ENCODE assay signal across 14 cellular contexts in the genomic region with DNA sequence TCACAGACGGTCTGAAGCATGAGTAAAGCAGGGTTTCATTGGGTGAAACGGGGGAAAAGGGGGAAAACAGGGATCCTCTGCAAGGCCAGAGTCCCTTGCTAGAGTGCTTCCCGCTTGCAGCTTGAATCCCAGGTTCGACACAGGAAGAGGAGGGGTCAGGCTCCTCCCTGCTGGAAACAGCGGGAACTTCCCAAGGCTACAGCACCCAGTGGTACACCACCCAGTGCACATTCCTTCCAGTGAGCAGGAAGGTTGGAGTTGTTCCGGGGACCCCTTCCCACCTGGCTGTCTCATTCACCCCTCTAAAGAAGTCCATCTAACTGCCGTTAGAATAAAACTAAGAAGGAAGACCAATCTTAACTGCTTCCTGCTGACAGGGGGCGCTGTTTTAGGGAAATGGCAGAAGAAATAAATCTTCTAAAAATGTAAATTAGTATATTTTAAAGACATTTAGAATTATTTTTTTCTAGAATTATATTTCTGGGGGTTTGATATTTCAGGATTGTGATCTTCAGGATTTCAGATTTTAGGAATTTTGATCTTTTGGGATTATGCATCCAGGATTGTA.
A peak's percentile ranks its signal among the peaks of the same experiment; 100 is the strongest.
DNase-seq lines count a peak whose midpoint lies in the region; ATAC-seq and TF ChIP-seq lines count a peak whose summit lies in the region.
"Had no signal": no experiment of that assay in that cellular context is flagged by ENCODE, and none has a peak within 500 bp of the region (broad histone marks: within the 10 kb centered on the region; RNA-seq: fewer than 3 reads in every experiment).

No MANE protein-coding gene starts in this region.

- TF ChIP-seq CTCF in AG09309 (IDR thresholded peaks at IDR 0.05; ENCODE audit: control insufficient read depth, insufficient read depth, low read depth, low read length, missing control alignments) = peak; percentile 31
- peak; percentile 13 for TF ChIP-seq CTCF in GM12873 (IDR thresholded peaks at IDR 0.05; ENCODE audit: insufficient read depth, low read depth, low read length, missing control alignments)
- 0 out of 2 replicates have a peak, but pooled peaks have one; percentile 8 for TF ChIP-seq CTCF in VCaP (conservative IDR thresholded peaks at IDR 0.05)
- peak; percentile 5 for TF ChIP-seq CTCF in hepatocyte (IDR thresholded peaks at IDR 0.05; ENCODE audit: poor library complexity)
- no peak for TF ChIP-seq CTCF in ovary (IDR thresholded peaks at IDR 0.05)
- no peak for TF ChIP-seq CTCF in gastrocnemius medialis (IDR thresholded peaks at IDR 0.05 in 4 of 5, conservative IDR thresholded peaks at IDR 0.05 in 1 of 5)

- ATAC-seq in GM21529 (IDR thresholded peaks at IDR 0.05; ENCODE audit: unreplicated experiment) (no peak), gastrocnemius medialis (no peak)
- ATAC-seq: pancreas; stimulated activated effector memory CD8-positive, alpha-beta T cell treated with anti-CD3 and anti-CD28 coated beads, Interleukin-12 subunit alpha, Interleukin-12 subunit beta, amount 100 ng/mL, for 72 hours had no signal

- TF ChIP-seq POLR2A in ovary (IDR thresholded peaks at IDR 0.05) = no peak
- no peak for TF ChIP-seq POLR2A in gastrocnemius medialis (IDR thresholded peaks at IDR 0.05)

- H3K27me3 Mint-ChIP-seq in activated T-helper 1 cell treated with anti-CD3 and anti-CD28 coated beads, Interleukin-12 subunit alpha, Interleukin-12 subunit beta, Interleukin-2, Interleukin-4 antibody, amounts not matched to agents 30 ng/mL and 10 ng/mL and 1 ng/mL, durations not matched to agents 14 hours and 24 hours and 36 hours (ENCODE audit: insufficient read depth) = peaks cover 7% of the 10 kb centered on the region

- H3K79me2 ChIP-seq in hepatocyte = no peaks in the 10 kb centered on the region

- H3K36me3 ChIP-seq in hepatocyte (replicated peaks; ENCODE audit: insufficient read depth, low read depth) (no peaks in the 10 kb centered on the region), ovary (no peaks in the 10 kb centered on the region), gastrocnemius medialis (no peaks in the 10 kb centered on the region)
- H3K36me3 ChIP-seq: pancreas had no signal

- H3K27me3 ChIP-seq in hepatocyte = no peaks in the 10 kb centered on the region
- H3K27me3 ChIP-seq in ovary = no peaks in the 10 kb centered on the region
- H3K27me3 ChIP-seq in gastrocnemius medialis = no peaks in the 10 kb centered on the region
- H3K27me3 ChIP-seq: pancreas had no signal

- H3K4me3 Mint-ChIP-seq in activated T-helper 1 cell treated with anti-CD3 and anti-CD28 coated beads, Interleukin-12 subunit alpha, Interleukin-12 subunit beta, Interleukin-2, Interleukin-4 antibody, amounts not matched to agents 30 ng/mL and 10 ng/mL and 1 ng/mL, durations not matched to agents 14 hours and 24 hours and 36 hours = no peak overlapping the region
- H3K4me3 Mint-ChIP-seq: activated CD4-positive, alpha-beta T cell treated with anti-CD3 and anti-CD28 coated beads, Interleukin-2, amount 10 ng/mL, durations not matched to agents 24 days and 14 days; CD4-positive, CD25-positive, alpha-beta regulatory T cell; stimulated activated effector memory CD8-positive, alpha-beta T cell treated with anti-CD3 and anti-CD28 coated beads, Interleukin-12 subunit alpha, Interleukin-12 subunit beta, amount 100 ng/mL, for 72 hours had no signal

- H3K9me3 ChIP-seq in hepatocyte (ENCODE audit: low read depth) (no peaks in the 10 kb centered on the region), ovary (no peaks in the 10 kb centered on the region), gastrocnemius medialis (no peaks in the 10 kb centered on the region)
- H3K9me3 ChIP-seq: pancreas had no signal

- in situ Hi-C loops in gastrocnemius medialis (cut with MboI; ENCODE audit: low sequenced_read_pairs in 4 of 4) = loop anchor here in 1 of 4 donors (25.0 kb wide), 1 partner anchor 1418 kb away; no protein-coding TSS in a partner anchor

- H3K4me2 ChIP-seq in hepatocyte = no peak overlapping the region

- WGBS in hepatocyte (ENCODE audit: low lambda C conversion rate, missing lambda C conversion rate) = 93% methylated on average over 8 of the region's 8 CpGs
- 93 to 94% (median 94%) methylated on average over 8 of the region's 8 CpGs for WGBS in ovary, 3 donors

- no peak for TF ChIP-seq EP300 in ovary (IDR thresholded peaks at IDR 0.05)

- peaks cover 4% of the 10 kb centered on the region for H3K4me1 ChIP-seq in hepatocyte (ENCODE audit: insufficient read depth)
- H3K4me1 ChIP-seq in ovary (ENCODE audit: insufficient read depth) = no peaks in the 10 kb centered on the region
- no peaks in the 10 kb centered on the region for H3K4me1 ChIP-seq in gastrocnemius medialis
- H3K4me1 ChIP-seq: pancreas had no signal

- H3K27ac ChIP-seq in VCaP (no peak overlapping the region), hepatocyte (no peak overlapping the region), ovary (no peak overlapping the region), gastrocnemius medialis (no peak overlapping the region)
- H3K27ac ChIP-seq: pancreas had no signal

- no peaks in the 10 kb centered on the region for H3K9me3 Mint-ChIP-seq in activated T-helper 1 cell treated with anti-CD3 and anti-CD28 coated beads, Interleukin-12 subunit alpha, Interleukin-12 subunit beta, Interleukin-2, Interleukin-4 antibody, amounts not matched to agents 30 ng/mL and 10 ng/mL and 1 ng/mL, durations not matched to agents 14 hours and 24 hours and 36 hours
- H3K9me3 Mint-ChIP-seq: activated CD4-positive, alpha-beta T cell treated with anti-CD3 and anti-CD28 coated beads, Interleukin-2, amount 10 ng/mL, durations not matched to agents 24 days and 14 days; stimulated activated effector memory CD8-positive, alpha-beta T cell treated with anti-CD3 and anti-CD28 coated beads, Interleukin-12 subunit alpha, Interleukin-12 subunit beta, amount 100 ng/mL, for 72 hours had no signal

- no peak overlapping the region for H2AFZ ChIP-seq in hepatocyte

- H3K4me1 Mint-ChIP-seq in activated T-helper 1 cell treated with anti-CD3 and anti-CD28 coated beads, Interleukin-12 subunit alpha, Interleukin-12 subunit beta, Interleukin-2, Interleukin-4 antibody, amounts not matched to agents 30 ng/mL and 10 ng/mL and 1 ng/mL, durations not matched to agents 14 hours and 24 hours and 36 hours (ENCODE audit: low read depth) = peaks cover 7% of the 10 kb centered on the region
- H3K4me1 Mint-ChIP-seq: stimulated activated effector memory CD8-positive, alpha-beta T cell treated with anti-CD3 and anti-CD28 coated beads, Interleukin-12 subunit alpha, Interleukin-12 subunit beta, amount 100 ng/mL, for 72 hours had no signal

- intact Hi-C loops in ovary (cut with DNase I) (no loop called here), gastrocnemius medialis (cut with DNase I; ENCODE audit: low total_unique reads) (no loop called here)
- intact Hi-C loops in activated T-helper 1 cell treated with anti-CD3 and anti-CD28 coated beads, Interleukin-12 subunit alpha, Interleukin-12 subunit beta, Interleukin-2, Interleukin-4 antibody, amounts not matched to agents 30 ng/mL and 10 ng/mL and 1 ng/mL, durations not matched to agents 14 hours and 24 hours and 36 hours (cut with micrococcal nuclease) = no loop called here

- H3K27ac Mint-ChIP-seq in activated T-helper 1 cell treated with anti-CD3 and anti-CD28 coated beads, Interleukin-12 subunit alpha, Interleukin-12 subunit beta, Interleukin-2, Interleukin-4 antibody, amounts not matched to agents 30 ng/mL and 10 ng/mL and 1 ng/mL, durations not matched to agents 14 hours and 24 hours and 36 hours = no peak overlapping the region
- H3K27ac Mint-ChIP-seq: activated CD4-positive, alpha-beta T cell treated with anti-CD3 and anti-CD28 coated beads, Interleukin-2, amount 10 ng/mL, durations not matched to agents 24 days and 14 days; CD4-positive, CD25-positive, alpha-beta regulatory T cell; stimulated activated effector memory CD8-positive, alpha-beta T cell treated with anti-CD3 and anti-CD28 coated beads, Interleukin-12 subunit alpha, Interleukin-12 subunit beta, amount 100 ng/mL, for 72 hours had no signal

- H3K4me3 ChIP-seq in AG09309 (ENCODE audit: control insufficient read depth, low read depth, low read length) (no peak overlapping the region), hepatocyte (no peak overlapping the region), ovary (no peak overlapping the region), gastrocnemius medialis (no peak overlapping the region)
- H3K4me3 ChIP-seq: pancreas had no signal

- no peak for DNase-seq in AG09309 (ENCODE audit: low read depth)
- DNase-seq in hepatocyte (ENCODE audit: low spot score) = no peak
- no peak for DNase-seq in ovary
- DNase-seq in gastrocnemius medialis = no peak
- no peak for DNase-seq in activated T-helper 1 cell treated with anti-CD3 and anti-CD28 coated beads, Interleukin-12 subunit alpha, Interleukin-12 subunit beta, Interleukin-2, Interleukin-4 antibody, amounts not matched to agents 30 ng/mL and 10 ng/mL and 1 ng/mL, durations not matched to agents 14 hours and 24 hours and 36 hours (ENCODE audit: low spot score)
- DNase-seq: activated CD4-positive, alpha-beta T cell treated with anti-CD3 and anti-CD28 coated beads, Interleukin-2, amount 10 ng/mL, durations not matched to agents 24 days and 14 days; activated gamma-delta T cell; caudate nucleus; pancreas had no signal

- H3K36me3 Mint-ChIP-seq in activated T-helper 1 cell treated with anti-CD3 and anti-CD28 coated beads, Interleukin-12 subunit alpha, Interleukin-12 subunit beta, Interleukin-2, Interleukin-4 antibody, amounts not matched to agents 30 ng/mL and 10 ng/mL and 1 ng/mL, durations not matched to agents 14 hours and 24 hours and 36 hours (ENCODE audit: low read depth) = no peaks in the 10 kb centered on the region
- H3K36me3 Mint-ChIP-seq: CD4-positive, CD25-positive, alpha-beta regulatory T cell; stimulated activated effector memory CD8-positive, alpha-beta T cell treated with anti-CD3 and anti-CD28 coated beads, Interleukin-12 subunit alpha, Interleukin-12 subunit beta, amount 100 ng/mL, for 72 hours had no signal

- no peaks in the 10 kb centered on the region for H3K9me2 ChIP-seq in hepatocyte (replicated peaks; ENCODE audit: insufficient read depth)

- no peaks in the 10 kb centered on the region for H4K20me1 ChIP-seq in hepatocyte (ENCODE audit: insufficient read depth, poor library complexity, severe bottlenecking)

Comparison
In these comparisons a context has a peak if more than half of its experiments do, and no peak if none do; other contexts are left out.
1. CTCF ChIP-seq: peak in AG09309 (single experiment), GM12873 (single experiment), VCaP (single experiment) and hepatocyte (single experiment); none in ovary (0 of 3) and gastrocnemius medialis (0 of 5).